8 cellular contexts compared by ENCODE assay signal in the genomic region with DNA sequence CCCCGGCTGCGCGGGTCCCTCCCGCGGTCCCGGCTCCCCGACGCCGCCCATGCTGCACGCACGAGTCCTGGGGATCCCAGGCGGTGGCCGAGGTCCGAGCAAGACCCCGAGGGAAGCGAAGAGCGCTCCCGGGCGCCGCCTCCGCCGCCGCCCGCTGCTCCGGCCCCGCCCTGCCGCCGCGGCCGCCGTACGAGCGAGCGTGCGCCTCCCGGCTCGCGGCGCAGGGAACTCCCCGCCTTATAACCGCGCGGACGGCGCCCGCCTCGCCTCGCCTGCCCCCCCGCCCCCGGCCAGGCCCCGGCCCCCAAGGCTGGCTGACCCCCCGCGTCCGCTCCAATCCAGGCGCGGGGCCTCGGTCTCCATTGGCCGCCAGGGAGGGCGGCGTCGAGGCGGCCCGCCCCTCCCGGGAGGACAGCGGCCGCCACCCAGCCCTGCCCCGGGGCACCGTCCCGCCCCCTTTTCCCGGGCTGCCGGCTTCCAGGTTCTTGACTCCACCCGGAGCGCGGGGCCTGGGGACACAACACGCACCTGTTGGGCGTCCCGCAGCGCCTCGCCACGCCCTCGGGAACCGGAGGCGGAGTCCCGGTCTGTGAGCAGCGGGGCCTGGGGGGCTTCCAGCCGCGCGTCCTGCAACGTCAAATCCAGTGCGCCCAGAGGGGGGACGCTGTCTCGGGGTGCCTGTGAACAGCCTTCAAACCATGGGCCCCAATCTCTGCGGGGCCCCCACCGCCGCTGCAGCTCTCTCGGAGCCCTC. TPM values are rescaled to one million over a fixed set of nuclear protein-coding genes. Genes with fewer than 3 reads are reported as not detected.
DNase-seq lines count a peak whose midpoint lies in the region; ATAC-seq and TF ChIP-seq lines count a peak whose summit lies in the region.

A gene with protein sequence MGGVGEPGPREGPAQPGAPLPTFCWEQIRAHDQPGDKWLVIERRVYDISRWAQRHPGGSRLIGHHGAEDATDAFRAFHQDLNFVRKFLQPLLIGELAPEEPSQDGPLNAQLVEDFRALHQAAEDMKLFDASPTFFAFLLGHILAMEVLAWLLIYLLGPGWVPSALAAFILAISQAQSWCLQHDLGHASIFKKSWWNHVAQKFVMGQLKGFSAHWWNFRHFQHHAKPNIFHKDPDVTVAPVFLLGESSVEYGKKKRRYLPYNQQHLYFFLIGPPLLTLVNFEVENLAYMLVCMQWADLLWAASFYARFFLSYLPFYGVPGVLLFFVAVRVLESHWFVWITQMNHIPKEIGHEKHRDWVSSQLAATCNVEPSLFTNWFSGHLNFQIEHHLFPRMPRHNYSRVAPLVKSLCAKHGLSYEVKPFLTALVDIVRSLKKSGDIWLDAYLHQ (minus strand): TSS at position 215 of the 754 bp plus-strand sequence. CDS start 164 bp downstream, at position 51.

- no peaks in the 10 kb centered on the region for H4K20me1 ChIP-seq in PC-3 (ENCODE audit: low read length)

- H3K4me3 ChIP-seq in BJ (ENCODE audit: low read depth, low read length) (peak within 1 kb of the TSS; percentile 96), HL-60 (replicated peaks; ENCODE audit: insufficient read depth, low read length) (peak within 1 kb of the TSS; percentile 65), PC-3 (ENCODE audit: low read length) (peak within 1 kb of the TSS; percentile 91)

- TF ChIP-seq CTCF in BJ (IDR thresholded peaks at IDR 0.05; ENCODE audit: insufficient read depth, low read depth, low read length) (no peak), HL-60 (IDR thresholded peaks at IDR 0.05; ENCODE audit: insufficient read depth, low read length) (no peak), PC-3 (conservative IDR thresholded peaks at IDR 0.05; ENCODE audit: low read depth, low read length) (peak; percentile 0; the same call in 1 of the 2 replicates)

- POLR2A ChIA-PET in BJ (lab: Charles Lee), result interaction anchor here (1.0 kb wide), 1 partner anchor 10 kb away, joined by 4 read pairs; no protein-coding TSS in a partner anchor
- POLR2A ChIA-PET in PC-3 (lab: Charles Lee; ENCODE audit: unreplicated experiment), result no interaction called here

- peaks cover 2% of the 10 kb centered on the region; the same call in 1 of the 2 replicates for H3K36me3 ChIP-seq in BJ (ENCODE audit: control insufficient read depth, insufficient read depth, low read length)
- H3K36me3 ChIP-seq in PC-3 (ENCODE audit: low read depth, low read length), result no peaks in the 10 kb centered on the region

- H3K27me3 Mint-ChIP-seq in activated T-cell treated with anti-CD3 and anti-CD28 coated beads, Interleukin-2, amount 50 U/mL, for 72 hours (ENCODE audit: low read depth), result peaks cover 6% of the 10 kb centered on the region

- peak within 1 kb of the TSS; percentile 99 for H3K4me2 ChIP-seq in PC-3 (ENCODE audit: low read length)

- no peak within 1 kb of the TSS for H3K27ac Mint-ChIP-seq in activated T-cell treated with anti-CD3 and anti-CD28 coated beads, Interleukin-2, amount 50 U/mL, for 72 hours

- H3K27ac ChIP-seq in HL-60 (replicated peaks), result no peak within 1 kb of the TSS
- no peak within 1 kb of the TSS for H3K27ac ChIP-seq in PC-3 (ENCODE audit: low read length)

- ATAC-seq in GM19328 (IDR thresholded peaks at IDR 0.05; ENCODE audit: unreplicated experiment) (peak; percentile 57), PC-3 (peak; percentile 83), esophagus mucosa (peak; percentile 79)
- ATAC-seq in activated T-cell treated with anti-CD3 and anti-CD28 coated beads, Interleukin-2, amount 50 U/mL, for 72 hours (replicated peaks in 1 of 2), result peak; percentile 85 to 86

- peak within 1 kb of the TSS; percentile 92 for H2AFZ ChIP-seq in PC-3 (ENCODE audit: low read length)

- intact Hi-C loops in PC-3 (cut with micrococcal nuclease), result loop anchor here (2.0 to 5.0 kb wide), 2 partner anchors 74 to 95 kb away; a partner anchor contains a TSS

- no peaks in the 10 kb centered on the region for H3K9me2 ChIP-seq in PC-3 (replicated peaks; ENCODE audit: low read length)

- no TSS peak for BruUV-seq in PC-3 (replicated peaks; lab: Mats Ljungman, UMichigan)

- no peaks in the 10 kb centered on the region for H3F3A ChIP-seq in PC-3 (ENCODE audit: low read length, unreplicated experiment)

- H3K27me3 ChIP-seq in BJ (ENCODE audit: control insufficient read depth, insufficient read depth, low read length) (no peaks in the 10 kb centered on the region), HL-60 (ENCODE audit: insufficient read depth, poor library complexity, severe bottlenecking) (peaks cover 22% of the 10 kb centered on the region), PC-3 (ENCODE audit: low read length) (no peaks in the 10 kb centered on the region)

- peaks cover 12% of the 10 kb centered on the region for H3K4me1 ChIP-seq in PC-3 (ENCODE audit: insufficient read depth, low read length)

- no peaks in the 10 kb centered on the region for H3K9me3 ChIP-seq in PC-3 (ENCODE audit: low read length)

- H3K9ac ChIP-seq in PC-3 (ENCODE audit: low read length), result peak within 1 kb of the TSS; percentile 37; the same call in 1 of the 2 replicates

- CTCF ChIA-PET in BJ (lab: Yijun Ruan, JAX), result interaction anchor here (0.6 to 1.7 kb wide), 4 partner anchors 8 to 186 kb away, joined by 3 to 7 read pairs (median 5); a partner anchor contains a TSS
- CTCF ChIA-PET in PC-3 (lab: Charles Lee), result no interaction called here

- peaks cover 10% of the 10 kb centered on the region; the same call in 1 of the 2 replicates for H3K79me2 ChIP-seq in PC-3 (ENCODE audit: low read length)

- DNase-seq in BJ (ENCODE audit: low read depth), result peak; percentile 38
- DNase-seq in HL-60 (ENCODE audit: low read depth in 1 of 2, low spot score in 1 of 2), result peak in 1 of 2 experiments; percentile 50
- peak; percentile 96 for DNase-seq in PC-3
- DNase-seq in activated T-cell treated with anti-CD3 and anti-CD28 coated beads, Interleukin-2, amount 50 U/mL, for 72 hours, result peak; percentile 61 to 62
- peak; percentile 75 for DNase-seq in mucosa of gallbladder (ENCODE audit: low spot score)
- peak; percentile 50 for DNase-seq in stimulated activated naive CD4-positive, alpha-beta T cell treated with Interleukin-2 at 50 U/mL for 16 hours (lab: John Stamatoyannopoulos, UW)

- H3K9me3 Mint-ChIP-seq in activated T-cell treated with anti-CD3 and anti-CD28 coated beads, Interleukin-2, amount 50 U/mL, for 72 hours, result no peaks in the 10 kb centered on the region

- H3K4me1 Mint-ChIP-seq in activated T-cell treated with anti-CD3 and anti-CD28 coated beads, Interleukin-2, amount 50 U/mL, for 72 hours (ENCODE audit: low read depth), result no peaks in the 10 kb centered on the region

- no peaks in the 10 kb centered on the region for H3K36me3 Mint-ChIP-seq in activated T-cell treated with anti-CD3 and anti-CD28 coated beads, Interleukin-2, amount 50 U/mL, for 72 hours (ENCODE audit: insufficient read depth in 2 of 2)

- peak within 1 kb of the TSS; percentile 73 to 92 for H3K4me3 Mint-ChIP-seq in activated T-cell treated with anti-CD3 and anti-CD28 coated beads, Interleukin-2, amount 50 U/mL, for 72 hours

RNA-seq across cellular contexts. Expression of the gene that starts here (rescaled TPM):
- polyA plus RNA-seq in BJ (2011; rRNA removed), result 158 and 271 TPM in 2 replicates
- polyA minus RNA-seq in BJ (2011; rRNA and poly(A)+ RNA removed), result 134 and 281 TPM in 2 replicates
- 67.9 and 119 TPM in 2 replicates for total RNA-seq in PC-3 (2014; rRNA removed)
- total RNA-seq in activated T-cell treated with anti-CD3 and anti-CD28 coated beads, Interleukin-2, amount 50 U/mL, for 72 hours, result 10 to 100 TPM; 14.7 to 22.3 TPM
- 3.0 TPM for total RNA-seq in esophagus mucosa
- total RNA-seq in mucosa of gallbladder, result 22.6 TPM
